ENCODE assay signal across 8 cellular contexts in the genomic region with DNA sequence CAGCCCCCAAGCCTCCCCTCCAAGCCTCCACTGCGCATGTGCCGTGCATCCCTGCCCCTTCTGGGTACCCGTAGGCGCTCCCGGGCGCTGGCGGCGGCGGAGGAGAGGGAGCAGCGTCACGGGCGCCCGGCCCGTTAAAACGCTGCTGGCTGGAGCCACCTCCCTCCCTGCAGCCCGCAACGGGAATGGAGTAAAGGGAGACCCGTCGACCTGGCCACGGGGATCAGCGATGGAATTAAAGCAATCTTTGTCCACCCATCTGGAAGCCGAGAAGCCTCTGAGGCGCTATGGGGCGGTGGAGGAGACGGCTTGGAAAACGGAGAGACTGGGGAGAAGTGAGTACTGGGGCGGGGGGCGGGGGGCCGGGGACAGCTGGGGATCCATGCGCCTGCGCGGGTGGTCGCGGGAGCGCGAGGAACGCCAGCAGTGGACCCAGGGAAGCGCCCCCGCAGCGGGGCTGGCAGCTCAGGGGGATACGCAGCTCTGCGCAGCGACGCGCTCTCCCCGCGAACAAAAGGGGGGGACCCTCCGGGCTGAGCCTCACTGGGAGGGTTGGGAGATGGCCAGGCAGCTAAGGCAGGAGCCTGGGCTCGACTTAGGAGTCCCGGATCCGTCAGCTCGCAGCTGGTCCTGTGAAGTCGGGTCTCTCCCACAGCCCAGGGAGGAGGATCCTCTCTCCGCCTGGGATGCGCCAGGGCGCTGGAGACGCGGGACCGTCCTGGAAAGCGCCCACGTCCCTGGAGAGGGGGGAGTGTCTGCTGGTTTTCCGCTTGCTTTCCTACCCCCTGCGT.
A peak's percentile ranks its signal among the peaks of the same experiment; 100 is the strongest.
DNase-seq lines count a peak whose midpoint lies in the region; ATAC-seq and TF ChIP-seq lines count a peak whose summit lies in the region.

A gene (plus strand): TSS at position 164 of the 791 bp plus-strand sequence. CDS start 66 bp downstream, at position 230.

- no peak for ATAC-seq in GM21423 (IDR thresholded peaks at IDR 0.05; ENCODE audit: unreplicated experiment)

- peak; percentile 36 for DNase-seq in DMS53 treated with DMSO at 0.1 percent for 48 hours (lab: John Stamatoyannopoulos, UW; ENCODE audit: unreplicated experiment)
- DNase-seq in NCI-H345 treated with DMSO at 0.1 percent for 48 hours (lab: John Stamatoyannopoulos, UW; ENCODE audit: unreplicated experiment): peak; percentile 60
- peak; percentile 78 to 81 for DNase-seq in activated T-cell treated with anti-CD3 and anti-CD28 coated beads, Interleukin-2, amount 50 U/mL, for 48 hours
- peak; percentile 57 to 70 for DNase-seq in erythroblast (lab: John Stamatoyannopoulos, UW)
- DNase-seq in midbrain (lab: John Stamatoyannopoulos, UW): peak; percentile 90
- DNase-seq in stimulated activated CD8-positive, alpha-beta memory T cell treated with anti-CD3 and anti-CD28 coated beads, Interleukin-15, amount 100 ng/mL, for 1 hour (ENCODE audit: low read depth): peak; percentile 18
- no peak for DNase-seq in SW480 (ENCODE audit: low spot score)

- TF ChIP-seq POLR2A in erythroblast (IDR thresholded peaks at IDR 0.05; ENCODE audit: low read length): no peak
